ENCODE assay signal across 10 cellular contexts in the genomic region with DNA sequence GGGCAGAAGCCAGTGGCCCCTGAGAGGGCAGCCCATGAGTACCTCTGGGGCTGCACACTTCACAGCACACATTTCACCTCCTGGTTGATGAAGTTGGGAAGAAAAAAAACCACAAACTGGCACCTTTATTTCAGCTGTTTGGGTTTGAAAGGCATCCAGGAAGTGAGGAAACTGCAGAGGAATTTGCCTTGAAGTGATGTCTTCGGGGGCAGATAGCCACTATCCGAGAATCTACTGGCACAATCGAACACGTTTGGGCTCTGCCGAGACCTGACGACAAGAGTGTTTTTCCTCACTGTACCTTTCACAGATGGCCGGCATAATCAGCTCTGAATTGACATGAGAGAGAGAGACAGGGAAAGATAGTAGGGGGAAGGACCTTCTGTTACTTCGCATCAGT. TPM values are rescaled to one million over a fixed set of nuclear protein-coding genes. Genes with fewer than 3 reads are reported as not detected.
A peak's percentile ranks its signal among the peaks of the same experiment; 100 is the strongest.
DNase-seq lines count a peak whose midpoint lies in the region; ATAC-seq and TF ChIP-seq lines count a peak whose summit lies in the region.
"Had no signal": no experiment of that assay in that cellular context is flagged by ENCODE, and none has a peak within 500 bp of the region (broad histone marks: within the 10 kb centered on the region; RNA-seq: fewer than 3 reads in every experiment).

No MANE protein-coding gene starts in this region.

- no peaks in the 10 kb centered on the region for H4K20me1 ChIP-seq in PC-3 (ENCODE audit: low read length)

- no peak; the same call in 1 of the 2 replicates for ATAC-seq in PC-3
- ATAC-seq in psoas muscle = no peak
- no peak for ATAC-seq in HG03139 (IDR thresholded peaks at IDR 0.05; ENCODE audit: unreplicated experiment)
- no peak for ATAC-seq in GM18870 (IDR thresholded peaks at IDR 0.05; ENCODE audit: unreplicated experiment)

- H3K36me3 ChIP-seq in PC-3 (ENCODE audit: low read depth, low read length) = no peaks in the 10 kb centered on the region
- H3K36me3 ChIP-seq in psoas muscle (ENCODE audit: insufficient read depth in 1 of 2, low read depth in 1 of 2) = no peaks in the 10 kb centered on the region
- no peaks in the 10 kb centered on the region for H3K36me3 ChIP-seq in HAP-1 (replicated peaks)

- DNase-seq in EH (ENCODE audit: low read depth) (peak; percentile 72), PC-3 (peak; percentile 34), epithelial cell of proximal tubule (ENCODE audit: low read depth) (no peak), psoas muscle (no peak), HAP-1 (ENCODE audit: low spot score in 2 of 2) (no peak), NCI-H187 treated with DMSO at 0.1 percent for 48 hours (lab: John Stamatoyannopoulos, UW) (no peak)
- DNase-seq: NCI-H1417; stimulated activated CD4-positive, alpha-beta T cell treated with anti-CD3 and anti-CD28 coated beads, Interleukin-4, amount 100 ng/mL, for 1 hour had no signal

- no peaks in the 10 kb centered on the region for H3K27me3 ChIP-seq in PC-3 (ENCODE audit: low read length)
- no peaks in the 10 kb centered on the region for H3K27me3 ChIP-seq in psoas muscle (ENCODE audit: insufficient read depth in 3 of 3, low read length in 2 of 3)
- no peaks in the 10 kb centered on the region for H3K27me3 ChIP-seq in HAP-1 (ENCODE audit: low read depth)

- 13 to 45% (median 18%) methylated on average over 8 of the region's 8 CpGs for WGBS in psoas muscle, 3 donors

- H3K4me1 ChIP-seq in PC-3 (ENCODE audit: insufficient read depth, low read length) (peaks cover 8% of the 10 kb centered on the region; the same call in 1 of the 2 replicates), psoas muscle (peaks cover 69% of the 10 kb centered on the region), HAP-1 (peaks cover 3% of the 10 kb centered on the region; the same call in 1 of the 2 replicates)

- intact Hi-C loops in PC-3 (cut with micrococcal nuclease) = no loop called here
- intact Hi-C loops in psoas muscle (cut with DNase I) = no loop called here

- no peaks in the 10 kb centered on the region for H3K79me2 ChIP-seq in PC-3 (ENCODE audit: low read length)

- H3K9me2 ChIP-seq in PC-3 (replicated peaks; ENCODE audit: low read length) = no peaks in the 10 kb centered on the region

- TF ChIP-seq CTCF in PC-3 (conservative IDR thresholded peaks at IDR 0.05; ENCODE audit: low read depth, low read length) = no peak
- no peak for TF ChIP-seq CTCF in epithelial cell of proximal tubule (conservative IDR thresholded peaks at IDR 0.05; ENCODE audit: low read depth, low read length)
- TF ChIP-seq CTCF in psoas muscle (IDR thresholded peaks at IDR 0.05) = no peak

- BruUV-seq in PC-3 (replicated peaks; lab: Mats Ljungman, UMichigan) = no TSS peak

- H3K4me2 ChIP-seq in PC-3 (ENCODE audit: low read length) = peak overlapping the region; percentile 23; the same call in 1 of the 2 replicates

- no peak overlapping the region for H2AFZ ChIP-seq in PC-3 (ENCODE audit: low read length)

- CTCF ChIA-PET in PC-3 (lab: Charles Lee) = no interaction called here

- H3F3A ChIP-seq in PC-3 (ENCODE audit: low read length, unreplicated experiment) = no peaks in the 10 kb centered on the region

- no peak overlapping the region for H3K9ac ChIP-seq in PC-3 (ENCODE audit: low read length)

- in situ Hi-C loops in HAP-1 (cut with MboI; ENCODE audit: low sequenced_read_pairs) = no loop called here

- H3K4me3 ChIP-seq in PC-3 (ENCODE audit: low read length) (no peak overlapping the region), epithelial cell of proximal tubule (ENCODE audit: low read depth, low read length) (peak overlapping the region; percentile 13), psoas muscle (no peak overlapping the region), HAP-1 (no peak overlapping the region)

- no peaks in the 10 kb centered on the region for H3K9me3 ChIP-seq in PC-3 (ENCODE audit: low read length)
- no peaks in the 10 kb centered on the region for H3K9me3 ChIP-seq in psoas muscle
- no peaks in the 10 kb centered on the region for H3K9me3 ChIP-seq in HAP-1

- POLR2A ChIA-PET in PC-3 (lab: Charles Lee; ENCODE audit: unreplicated experiment) = no interaction called here

- H3K27ac ChIP-seq in PC-3 (ENCODE audit: low read length) = no peak overlapping the region
- peak overlapping the region; percentile 91 for H3K27ac ChIP-seq in psoas muscle

RNA-seq across cellular contexts. Expression of a gene that starts 59.7 kb away (rescaled TPM):
- total RNA-seq in PC-3 (2014; rRNA removed) (2.2 and 2.9 TPM in 2 replicates), epithelial cell of proximal tubule (10.0 and 15.8 TPM in 2 replicates), psoas muscle (100 to 1,000 TPM in 1 of 4 donors, 10 to 100 TPM in 3; 41.1 to 119 (median 49.8) TPM)
- polyA plus RNA-seq in psoas muscle = 10 to 100 TPM in 2 of 3 donors, 1 to 10 TPM in 1; 9.8 to 29.4 (median 29.0) TPM

Comparison
In these comparisons a context has a peak if more than half of its experiments do, and no peak if none do; other contexts are left out.
1. DNase-seq: peak in EH (single experiment) and PC-3 (single experiment); none in epithelial cell of proximal tubule (single experiment), psoas muscle (0 of 2), HAP-1 (0 of 2) and NCI-H187 treated with DMSO at 0.1 percent for 48 hours (single experiment).